ENCODE assay signal across 39 cellular contexts in genomic region chr7:50140688-50141087, GRCh38. TPM values are rescaled to one million over a fixed set of nuclear protein-coding genes. Genes with fewer than 3 reads are reported as not detected.
"Had no signal": no experiment of that assay in that cellular context is flagged by ENCODE, and none has a peak within 500 bp of the region (broad histone marks: within the 10 kb centered on the region; RNA-seq: fewer than 3 reads in every experiment).

No MANE protein-coding gene starts in this region.

- DNase-seq: activated B cell treated with CpG ODN at 0.5 μM for 24 hours; activated CD4-positive, alpha-beta T cell treated with anti-CD3 and anti-CD28 coated beads for 4 hours; activated CD4-positive, alpha-beta T cell treated with anti-CD3 and anti-CD28 coated beads, Interleukin-2, amount 50 U/mL, for 4 hours; activated CD4-positive, CD25-positive, alpha-beta regulatory T cell treated with anti-CD3 and anti-CD28 coated beads, Interleukin-2, amount 50 U/mL, for 72 hours; activated CD8-positive, alpha-beta T cell treated with anti-CD3 and anti-CD28 coated beads for 36 hours; activated effector memory CD4-positive, alpha-beta T cell treated with anti-CD3 and anti-CD28 coated beads, Interleukin-2, amount 50 U/mL, for 16 hours; activated naive CD4-positive, alpha-beta T cell; activated naive CD4-positive, alpha-beta T cell treated with anti-CD3 and anti-CD28 coated beads, Interleukin-2, amount 50 U/mL, for 16 hours; activated naive CD8-positive, alpha-beta T cell treated with anti-CD3 and anti-CD28 coated beads for 36 hours; activated T-cell treated with anti-CD3 and anti-CD28 coated beads, Interleukin-2, amount 50 U/mL, for 1 hour; activated T-cell treated with anti-CD3 and anti-CD28 coated beads, Interleukin-2, amount 50 U/mL, for 72 hours; amniotic stem cell; aorta; Karpas-422; KBM-7; MG63; NCI-H1092; NCI-H1436 treated with DMSO at 0.1 percent for 48 hours; NCI-H187; NCI-H2029 treated with DMSO at 0.1 percent for 48 hours; NCI-H2107; NCI-H345; NCI-H526; NCI-H748 treated with DMSO at 0.1 percent for 48 hours; PC-3; Peyer's patch; RPMI8226; SHP77 treated with DMSO at 0.1 percent for 48 hours; SK-N-SH; T-helper 1 cell; T-helper 2 cell; T-helper 9 cell had no signal

- H3K27me3 Mint-ChIP-seq: activated B cell treated with CpG ODN at 0.5 μM for 24 hours; activated naive CD8-positive, alpha-beta T cell treated with anti-CD3 and anti-CD28 coated beads for 36 hours had no signal

- H3K9me3 ChIP-seq: MG63, Peyer's patch, SJSA1, SK-N-SH had no signal

- H3K4me2 ChIP-seq: SK-N-SH had no signal

- ATAC-seq: activated CD8-positive, alpha-beta T cell treated with anti-CD3 and anti-CD28 coated beads for 36 hours; activated T-cell treated with anti-CD3 and anti-CD28 coated beads, Interleukin-2, amount 50 U/mL, for 72 hours; activated T-helper 17 cell treated with anti-CD3 and anti-CD28 coated beads, Interleukin-2, amount 50 U/mL, for 72 hours; PC-3 had no signal

- H3K27ac ChIP-seq: cardiac muscle cell, Peyer's patch, SJSA1, VCaP had no signal

- H3K27me3 ChIP-seq: cardiac muscle cell, MG63, Peyer's patch, SJSA1 had no signal

- H3K4me3 Mint-ChIP-seq: activated CD8-positive, alpha-beta T cell treated with anti-CD3 and anti-CD28 coated beads for 36 hours; activated naive CD8-positive, alpha-beta T cell treated with anti-CD3 and anti-CD28 coated beads for 36 hours; activated T-cell treated with anti-CD3 and anti-CD28 coated beads, Interleukin-2, amount 50 U/mL, for 72 hours; activated T-helper 17 cell treated with anti-CD3 and anti-CD28 coated beads, Interleukin-2, amount 50 U/mL, for 72 hours; central memory CD8-positive, alpha-beta T cell had no signal

- H3K36me3 ChIP-seq: cardiac muscle cell, MG63, Peyer's patch, SJSA1 had no signal

- H3K9me3 Mint-ChIP-seq: activated CD8-positive, alpha-beta T cell treated with anti-CD3 and anti-CD28 coated beads for 36 hours; activated T-cell treated with anti-CD3 and anti-CD28 coated beads, Interleukin-2, amount 50 U/mL, for 72 hours; activated T-helper 17 cell treated with anti-CD3 and anti-CD28 coated beads, Interleukin-2, amount 50 U/mL, for 72 hours; central memory CD8-positive, alpha-beta T cell had no signal

- H3K4me3 ChIP-seq: cardiac muscle cell, MG63, Peyer's patch, SJSA1 had no signal

- H3K4me1 ChIP-seq: Peyer's patch, SJSA1 had no signal

- H3K27ac Mint-ChIP-seq: activated CD8-positive, alpha-beta T cell treated with anti-CD3 and anti-CD28 coated beads for 36 hours; activated naive CD8-positive, alpha-beta T cell treated with anti-CD3 and anti-CD28 coated beads for 36 hours; activated T-helper 17 cell treated with anti-CD3 and anti-CD28 coated beads, Interleukin-2, amount 50 U/mL, for 72 hours had no signal

- H3K9me2 ChIP-seq: SK-N-SH had no signal

RNA-seq across cellular contexts. Expression of gene ZPBP, which starts 47.6 kb away (rescaled TPM):
- total RNA-seq: activated B cell treated with CpG ODN at 0.5 μM for 24 hours; activated T-cell treated with anti-CD3 and anti-CD28 coated beads, Interleukin-2, amount 50 U/mL, for 72 hours; activated T-helper 17 cell treated with anti-CD3 and anti-CD28 coated beads, Interleukin-2, amount 50 U/mL, for 72 hours; aorta; cardiac muscle cell; chondrocyte; NCI-H460; PC-3; Peyer's patch; SJSA1 had no signal
- polyA plus RNA-seq: aorta, cardiac muscle cell, SK-N-SH had no signal
